In genomic region chr10:100912609-100913469, GRCh38 we compare ENCODE assay signal across 8 cellular contexts. TPM values are rescaled to one million over a fixed set of nuclear protein-coding genes. Genes with fewer than 3 reads are reported as not detected.
DNase-seq lines count a peak whose midpoint lies in the region; ATAC-seq and TF ChIP-seq lines count a peak whose summit lies in the region.

Gene SLF2, plus strand, starts transcription at chr10:100912963. Its CDS starts 148 bp downstream, at chr10:100913111.

- no peaks in the 10 kb centered on the region for H3K9me3 Mint-ChIP-seq in activated naive CD4-positive, alpha-beta T cell treated with anti-CD3 and anti-CD28 coated beads, Interleukin-2, amount 50 U/mL, for 24 hours

- H3K36me3 ChIP-seq in GM06990 (ENCODE audit: control insufficient read depth, insufficient read depth, low read length) (peaks cover 6% of the 10 kb centered on the region), suprapubic skin (peaks cover 15% of the 10 kb centered on the region)

- peaks cover 56% of the 10 kb centered on the region for H3K4me1 Mint-ChIP-seq in activated naive CD4-positive, alpha-beta T cell treated with anti-CD3 and anti-CD28 coated beads, Interleukin-2, amount 50 U/mL, for 24 hours

- H3K27ac Mint-ChIP-seq in activated naive CD4-positive, alpha-beta T cell treated with anti-CD3 and anti-CD28 coated beads, Interleukin-2, amount 50 U/mL, for 24 hours: peak within 1 kb of the TSS; percentile 97

- DNase-seq in GM06990 (ENCODE audit: extremely low read depth, insufficient read length) (peak; percentile 92), NCI-H1092 (lab: John Stamatoyannopoulos, UW) (peak; percentile 95), globus pallidus (ENCODE audit: low spot score) (peak; percentile 99), nucleus accumbens (lab: John Stamatoyannopoulos, UW) (peak; percentile 85 to 99 (median 98)), suprapubic skin (ENCODE audit: low spot score in 2 of 2) (peak; percentile 99)

- H3K36me3 Mint-ChIP-seq in activated naive CD4-positive, alpha-beta T cell treated with anti-CD3 and anti-CD28 coated beads, Interleukin-2, amount 50 U/mL, for 24 hours: peaks cover 6% of the 10 kb centered on the region

- H3K27me3 ChIP-seq in GM06990 (replicated peaks; ENCODE audit: control insufficient read depth, insufficient read depth, low read length) (no peaks in the 10 kb centered on the region), suprapubic skin (no peaks in the 10 kb centered on the region)

- WGBS in suprapubic skin: 0% methylated on average over 8 of the region's 71 CpGs

- no peak for TF ChIP-seq EP300 in suprapubic skin (IDR thresholded peaks at IDR 0.05)

- peaks cover 30% of the 10 kb centered on the region for H3K4me1 ChIP-seq in suprapubic skin

- TF ChIP-seq POLR2A in suprapubic skin (IDR thresholded peaks at IDR 0.05): peak in 1 of 2 donors; percentile 9

- H3K4me3 ChIP-seq in GM06990 (replicated peaks; ENCODE audit: low read depth, low read length) (peak within 1 kb of the TSS; percentile 99), suprapubic skin (peak within 1 kb of the TSS; percentile 96)

- TF ChIP-seq CTCF in GM06990 (IDR thresholded peaks at IDR 0.05; ENCODE audit: insufficient read depth, low read length, poor library complexity, severe bottlenecking): no peak
- no peak for TF ChIP-seq CTCF in suprapubic skin (IDR thresholded peaks at IDR 0.05)

- peak within 1 kb of the TSS; percentile 94 for H3K27ac ChIP-seq in suprapubic skin

- H3K27me3 Mint-ChIP-seq in activated naive CD4-positive, alpha-beta T cell treated with anti-CD3 and anti-CD28 coated beads, Interleukin-2, amount 50 U/mL, for 24 hours: no peaks in the 10 kb centered on the region

- peak; percentile 89 for ATAC-seq in HG02588 (IDR thresholded peaks at IDR 0.05; ENCODE audit: unreplicated experiment)
- ATAC-seq in SK-N-SH treated with all-trans-retinoic acid at 6 μM for 48 hours: peak; percentile 95

- no peaks in the 10 kb centered on the region for H3K9me3 ChIP-seq in suprapubic skin

- peak within 1 kb of the TSS; percentile 98 for H3K4me3 Mint-ChIP-seq in activated naive CD4-positive, alpha-beta T cell treated with anti-CD3 and anti-CD28 coated beads, Interleukin-2, amount 50 U/mL, for 24 hours

TF ChIP-seq in SK-N-SH treated with all-trans-retinoic acid at 6 μM for 48 hours, 23 proteins besides CTCF, POLR2A, EP300 and RAD21:
- TF ChIP-seq TSHZ2 (CRISPR knock-in tag; IDR thresholded peaks at IDR 0.05) (0 out of 2 replicates have a peak, but pooled peaks have one; percentile 13), ESRRG (CRISPR knock-in tag; IDR thresholded peaks at IDR 0.05) (no peak)

RNA-seq across cellular contexts. Expression of gene SLF2, which starts in this region (rescaled TPM):
- 10 to 100 TPM; 11.6 to 41.4 (median 15.6) TPM for total RNA-seq in suprapubic skin

Comparison
In these comparisons a context has a peak if more than half of its experiments do, and no peak if none do; other contexts are left out.
1. Peak in every context shown above with its lines: DNase-seq, ATAC-seq, H3K4me3 ChIP-seq and H3K27ac ChIP-seq.